In genomic region chr22:48442663-48443062, GRCh38 we compare ENCODE assay signal across 23 cellular contexts.
DNase-seq lines count a peak whose midpoint lies in the region; ATAC-seq, FAIRE-seq and TF ChIP-seq lines count a peak whose summit lies in the region.
"Had no signal": no experiment of that assay in that cellular context is flagged by ENCODE, and none has a peak within 500 bp of the region (broad histone marks: within the 10 kb centered on the region; RNA-seq: fewer than 3 reads in every experiment).

No MANE protein-coding gene starts in this region.

- no peak for ATAC-seq in pancreas
- ATAC-seq: A549 had no signal

- peaks cover 0 to 2% (median 0%) of the 10 kb centered on the region in 3 donors for H3K27me3 Mint-ChIP-seq in CD14-positive monocyte (ENCODE audit: low read depth in 3 of 3)
- H3K27me3 Mint-ChIP-seq: CD4-positive, alpha-beta memory T cell had no signal

- H3K4me3 ChIP-seq in kidney (ENCODE audit: low read length in 2 of 2), result no peak overlapping the region
- H3K4me3 ChIP-seq in pancreas, result no peak overlapping the region
- H3K4me3 ChIP-seq: A549; BLaER1 treated with 17β-estradiol and CSF1 and Interleukin-3, amounts not matched to agents 10 nM and 100 nM; GM23248 had no signal

- FAIRE-seq in kidney (lab: Jason Lieb, UNC) (no peak), pancreas (lab: Jason Lieb, UNC) (no peak)
- FAIRE-seq: A549, GM12892, H1 had no signal

- H3K4me1 ChIP-seq in kidney (ENCODE audit: control insufficient read depth in 1 of 2, insufficient read depth in 1 of 2, low read depth in 1 of 2, low read length in 2 of 2) (no peaks in the 10 kb centered on the region), pancreas (no peaks in the 10 kb centered on the region)
- H3K4me1 ChIP-seq: BE2C had no signal

- no peaks in the 10 kb centered on the region for H3K36me3 Mint-ChIP-seq in CD14-positive monocyte
- H3K36me3 Mint-ChIP-seq: CD4-positive, alpha-beta memory T cell had no signal

- intact Hi-C loops in CD14-positive monocyte (cut with micrococcal nuclease) (no loop called here), kidney (cut with DNase I) (no loop called here), posterior vena cava (cut with DNase I) (loop anchor here in 1 of 2 donors (10.0 kb wide), 1 partner anchor 1382 kb away; the partner anchor contains the start of gene BRD1), pancreas (cut with DNase I) (no loop called here)

- peak; percentile 15 for DNase-seq in CD14-positive monocyte (ENCODE audit: low spot score)
- DNase-seq in kidney, result peak; percentile 48
- DNase-seq in posterior vena cava (ENCODE audit: low spot score), result peak; percentile 70
- no peak for DNase-seq in NCI-H510A treated with DMSO at 0.1 percent for 48 hours (lab: John Stamatoyannopoulos, UW)
- DNase-seq in GM03348 (ENCODE audit: low spot score), result no peak
- DNase-seq in pancreas, result no peak
- DNase-seq: 8988T; ACHN; AML-193; BE2C; Calu3; CD4-positive, alpha-beta memory T cell; COR-L47; DMS53; DMS79 treated with DMSO at 0.1 percent for 48 hours; GF-D8; GM23248; H7; HCEC 1CT had no signal

- no peaks in the 10 kb centered on the region for H3K4me1 Mint-ChIP-seq in CD14-positive monocyte
- H3K4me1 Mint-ChIP-seq: CD4-positive, alpha-beta memory T cell had no signal

- no peaks in the 10 kb centered on the region for H3K27me3 ChIP-seq in pancreas
- H3K27me3 ChIP-seq: BE2C had no signal

- H3K9me3 ChIP-seq in kidney (ENCODE audit: control insufficient read depth in 1 of 2, low read length in 2 of 2), result no peaks in the 10 kb centered on the region
- H3K9me3 ChIP-seq in pancreas, result no peaks in the 10 kb centered on the region
- H3K9me3 ChIP-seq: A549, BE2C had no signal

- H3K9ac ChIP-seq in kidney (ENCODE audit: low read length in 2 of 2), result no peak overlapping the region
- H3K9ac ChIP-seq: BLaER1 treated with 17β-estradiol and CSF1 and Interleukin-3, amounts not matched to agents 10 nM and 100 nM; GM23248 had no signal

- no peak overlapping the region for H3K27ac Mint-ChIP-seq in CD14-positive monocyte
- H3K27ac Mint-ChIP-seq: CD4-positive, alpha-beta memory T cell had no signal

- peaks cover 0 to 4% (median 0%) of the 10 kb centered on the region in 7 donors for H3K9me3 Mint-ChIP-seq in CD14-positive monocyte
- H3K9me3 Mint-ChIP-seq: CD4-positive, alpha-beta memory T cell had no signal

- H3K4me3 Mint-ChIP-seq in CD14-positive monocyte, result no peak overlapping the region
- H3K4me3 Mint-ChIP-seq: CD4-positive, alpha-beta memory T cell had no signal

- no peaks in the 10 kb centered on the region for H3K36me3 ChIP-seq in kidney (ENCODE audit: control insufficient read depth in 1 of 2, insufficient read depth in 2 of 2, low read length in 2 of 2)
- no peaks in the 10 kb centered on the region for H3K36me3 ChIP-seq in pancreas
- H3K36me3 ChIP-seq: BE2C; BLaER1 treated with 17β-estradiol and CSF1 and Interleukin-3, amounts not matched to agents 10 nM and 100 nM had no signal

- 48 to 55% methylated on average over 8 of the region's 8 CpGs for WGBS in pancreas, 2 donors

- TF ChIP-seq CTCF in CD14-positive monocyte (IDR thresholded peaks at IDR 0.05) (no peak), kidney (IDR thresholded peaks at IDR 0.05; ENCODE audit: borderline replicate concordance, extremely low read depth, insufficient read depth) (no peak), pancreas (IDR thresholded peaks at IDR 0.05) (no peak)

- H3K27ac ChIP-seq in kidney (ENCODE audit: low read depth in 2 of 2, low read length in 2 of 2) (no peak overlapping the region), pancreas (no peak overlapping the region)
- H3K27ac ChIP-seq: BLaER1 treated with 17β-estradiol and CSF1 and Interleukin-3, amounts not matched to agents 10 nM and 100 nM; GM23248 had no signal

Comparison
In these comparisons a context has a peak if more than half of its experiments do, and no peak if none do; other contexts are left out.
1. DNase-seq: peak in CD14-positive monocyte (single experiment), kidney (single experiment) and posterior vena cava (single experiment); none in NCI-H510A treated with DMSO at 0.1 percent for 48 hours (single experiment), GM03348 (single experiment) and pancreas (0 of 6).